12 cellular contexts compared by ENCODE assay signal in the genomic region with DNA sequence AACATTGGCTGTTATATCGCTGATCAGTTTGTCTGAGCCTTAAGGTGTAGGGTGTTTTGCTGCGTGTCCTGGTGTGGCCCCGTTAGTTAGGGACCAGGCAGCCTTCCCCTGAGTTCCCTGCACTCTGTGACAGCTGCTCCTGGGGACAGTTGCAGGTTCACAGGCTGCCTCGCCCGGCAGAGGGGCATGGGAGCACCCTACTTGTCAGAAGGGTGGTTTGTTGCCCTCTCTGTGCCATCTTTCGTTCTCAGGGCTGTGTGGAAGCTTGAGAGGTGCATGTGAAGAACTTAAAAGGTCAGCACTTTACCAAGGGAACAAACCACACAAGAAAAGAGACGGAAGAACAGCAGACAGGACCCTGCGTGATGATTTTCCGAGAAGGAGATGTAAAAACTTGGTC.
DNase-seq lines count a peak whose midpoint lies in the region; ATAC-seq and TF ChIP-seq lines count a peak whose summit lies in the region.
"Had no signal": no experiment of that assay in that cellular context is flagged by ENCODE, and none has a peak within 500 bp of the region (broad histone marks: within the 10 kb centered on the region; RNA-seq: fewer than 3 reads in every experiment).

No MANE protein-coding gene starts in this region.

- H3K9me3 ChIP-seq in DND-41 (ENCODE audit: insufficient read depth, low read length, severe bottlenecking) (no peaks in the 10 kb centered on the region), neuronal stem cell (replicated peaks in 1 of 2; ENCODE audit: control insufficient read depth in 2 of 2, insufficient read depth in 1 of 2, low read depth in 1 of 2, low read length in 2 of 2) (no peaks in the 10 kb centered on the region)

- peak overlapping the region; percentile 51 for H3K18ac ChIP-seq in neuronal stem cell (ENCODE audit: low read length)

- H3K23ac ChIP-seq in neuronal stem cell (ENCODE audit: low read depth, low read length, poor library complexity) = no peak overlapping the region

- no peak overlapping the region for H2AK5ac ChIP-seq in neuronal stem cell (ENCODE audit: low read depth, low read length)

- H3K27ac ChIP-seq in DND-41 (ENCODE audit: low read length) = 0 out of 2 replicates have a peak overlapping the region, but pooled peaks have one; percentile 15
- H3K27ac ChIP-seq in neuronal stem cell (replicated peaks; ENCODE audit: low read length) = no peak overlapping the region

- H3K36me3 ChIP-seq in DND-41 (ENCODE audit: insufficient read depth, low read length) (no peaks in the 10 kb centered on the region), neuronal stem cell (replicated peaks in 1 of 2; ENCODE audit: control insufficient read depth in 2 of 2, insufficient read depth in 2 of 2, low read length in 2 of 2) (no peaks in the 10 kb centered on the region)

- no peak overlapping the region for H2AFZ ChIP-seq in DND-41 (ENCODE audit: low read depth, low read length)
- no peak overlapping the region for H2AFZ ChIP-seq in neuronal stem cell (ENCODE audit: low read length)

- H3K27me3 ChIP-seq in DND-41 (ENCODE audit: insufficient read depth, low read length, poor library complexity) (no peaks in the 10 kb centered on the region), neuronal stem cell (ENCODE audit: control insufficient read depth in 3 of 3, insufficient read depth in 3 of 3, low read depth in 1 of 3, low read length in 3 of 3) (peaks cover 0 to 15% (median 0%) of the 10 kb centered on the region in 3 experiments)

- peaks cover 46% of the 10 kb centered on the region for H3K79me2 ChIP-seq in DND-41 (ENCODE audit: insufficient read depth, low read length)

- H4K20me1 ChIP-seq in DND-41 (ENCODE audit: insufficient read depth, low read length) = no peaks in the 10 kb centered on the region; the same call in none of the 2 replicates

- H3K4me3 Mint-ChIP-seq in CD14-positive monocyte = no peak overlapping the region
- H3K4me3 Mint-ChIP-seq: mesothelial cell of epicardium had no signal

- H2BK15ac ChIP-seq in neuronal stem cell (ENCODE audit: low read length) = no peak overlapping the region

- H3K36me3 Mint-ChIP-seq in CD14-positive monocyte = peaks cover 0 to 3% of the 10 kb centered on the region in 2 donors
- peaks cover 0 to 6% of the 10 kb centered on the region in 2 donors for H3K36me3 Mint-ChIP-seq in activated naive CD4-positive, alpha-beta T cell treated with anti-CD3 and anti-CD28 coated beads, Interleukin-2, amount 50 U/mL, for 72 hours
- H3K36me3 Mint-ChIP-seq: mesothelial cell of epicardium had no signal

- H2BK120ac ChIP-seq in neuronal stem cell (ENCODE audit: low read depth, low read length) = no peak overlapping the region

- H3K9ac ChIP-seq in DND-41 (ENCODE audit: low read depth, low read length) = no peak overlapping the region
- peak overlapping the region; percentile 36 for H3K9ac ChIP-seq in neuronal stem cell (ENCODE audit: low read depth, low read length, poor library complexity)

- no peaks in the 10 kb centered on the region for H3K79me1 ChIP-seq in neuronal stem cell (ENCODE audit: low read depth, low read length)

- peaks cover 40% of the 10 kb centered on the region for H3K4me1 Mint-ChIP-seq in CD14-positive monocyte

- no peak for TF ChIP-seq CTCF in CD14-positive monocyte (IDR thresholded peaks at IDR 0.05)
- TF ChIP-seq CTCF in DND-41 (IDR thresholded peaks at IDR 0.05; ENCODE audit: borderline replicate concordance, extremely low read depth, low read length, poor library complexity, severe bottlenecking) = no peak

- H2BK5ac ChIP-seq in neuronal stem cell (ENCODE audit: low read length) = no peak overlapping the region

- no peak overlapping the region for H3K4me3 ChIP-seq in DND-41 (ENCODE audit: low read depth in 1 of 2, low read length in 2 of 2)
- no peak overlapping the region for H3K4me3 ChIP-seq in neuronal stem cell (ENCODE audit: low read length in 2 of 2)

- peaks cover 0 to 10% (median 7%) of the 10 kb centered on the region in 3 donors for H3K27me3 Mint-ChIP-seq in CD14-positive monocyte (ENCODE audit: low read depth in 3 of 3)

- intact Hi-C loops in CD14-positive monocyte (cut with micrococcal nuclease) = loop anchor here in 1 of 2 donors (10.0 kb wide), 1 partner anchor 187 kb away; no protein-coding TSS in a partner anchor

- H3K14ac ChIP-seq in neuronal stem cell (ENCODE audit: low read length) = peak overlapping the region; percentile 32

- no peak overlapping the region for H3K4ac ChIP-seq in neuronal stem cell (ENCODE audit: low read length)

- peaks cover 40% of the 10 kb centered on the region for H3K4me1 ChIP-seq in DND-41 (ENCODE audit: insufficient read depth, low read length)
- peaks cover 13 to 14% of the 10 kb centered on the region in 2 donors for H3K4me1 ChIP-seq in neuronal stem cell (ENCODE audit: control insufficient read depth in 2 of 2, insufficient read depth in 1 of 2, low read depth in 1 of 2, low read length in 2 of 2)

- H3K4me2 ChIP-seq in DND-41 (ENCODE audit: insufficient read depth, low read length) (no peak overlapping the region), neuronal stem cell (ENCODE audit: insufficient read depth, low read length, poor library complexity, severe bottlenecking) (no peak overlapping the region)

- ATAC-seq in DND-41 (ENCODE audit: insufficient read depth, low read depth) = no peak
- ATAC-seq in activated naive CD4-positive, alpha-beta T cell treated with anti-CD3 and anti-CD28 coated beads, Interleukin-2, amount 50 U/mL, for 72 hours = no peak
- ATAC-seq in GM18511 (IDR thresholded peaks at IDR 0.05; ENCODE audit: unreplicated experiment) = no peak

- WGBS in neuronal stem cell (ENCODE audit: extremely low coverage in 2 of 2, insufficient read length in 2 of 2, insufficient replicate concordance in 1 of 2), 2 donors = no CpG with 5 or more reads among the region's 9 CpGs

- DNase-seq in CD14-positive monocyte (ENCODE audit: low spot score) (no peak), DND-41 (no peak), neuronal stem cell (ENCODE audit: low spot score) (no peak), NCI-H2107 treated with DMSO at 0.1 percent for 48 hours (lab: John Stamatoyannopoulos, UW; ENCODE audit: unreplicated experiment) (no peak), NOMO-1 (lab: John Stamatoyannopoulos, UW; ENCODE audit: unreplicated experiment in 2 of 2) (no peak)
- no peak for DNase-seq in activated naive CD4-positive, alpha-beta T cell treated with anti-CD3 and anti-CD28 coated beads, Interleukin-2, amount 50 U/mL, for 72 hours (ENCODE audit: low spot score in 2 of 2)
- DNase-seq: amygdala; GOT3; NCI-H1436 treated with DMSO at 0.1 percent for 48 hours; stimulated activated CD4-positive, alpha-beta T cell treated with anti-CD3 and anti-CD28 coated beads, Interleukin-4, amount 100 ng/mL, for 4 hours had no signal

- no peak overlapping the region for H2BK12ac ChIP-seq in neuronal stem cell (ENCODE audit: low read length)

- peaks cover 0 to 3% (median 0%) of the 10 kb centered on the region in 7 donors for H3K9me3 Mint-ChIP-seq in CD14-positive monocyte
- no peaks in the 10 kb centered on the region for H3K9me3 Mint-ChIP-seq in activated naive CD4-positive, alpha-beta T cell treated with anti-CD3 and anti-CD28 coated beads, Interleukin-2, amount 50 U/mL, for 72 hours
- H3K9me3 Mint-ChIP-seq: mesothelial cell of epicardium had no signal

- H3K27ac Mint-ChIP-seq in CD14-positive monocyte = peak overlapping the region in 5 of 7 donors; percentile 46 to 87 (median 69)
- peak overlapping the region; percentile 2 to 99 for H3K27ac Mint-ChIP-seq in activated naive CD4-positive, alpha-beta T cell treated with anti-CD3 and anti-CD28 coated beads, Interleukin-2, amount 50 U/mL, for 72 hours
- H3K27ac Mint-ChIP-seq: mesothelial cell of epicardium had no signal

- no peak overlapping the region for H4K8ac ChIP-seq in neuronal stem cell (ENCODE audit: low read depth, low read length)

- H4K91ac ChIP-seq in neuronal stem cell (ENCODE audit: low read depth, low read length, poor library complexity) = peak overlapping the region; percentile 56
